Comparison of ENCODE assay signal across 7 cellular contexts in the genomic region with DNA sequence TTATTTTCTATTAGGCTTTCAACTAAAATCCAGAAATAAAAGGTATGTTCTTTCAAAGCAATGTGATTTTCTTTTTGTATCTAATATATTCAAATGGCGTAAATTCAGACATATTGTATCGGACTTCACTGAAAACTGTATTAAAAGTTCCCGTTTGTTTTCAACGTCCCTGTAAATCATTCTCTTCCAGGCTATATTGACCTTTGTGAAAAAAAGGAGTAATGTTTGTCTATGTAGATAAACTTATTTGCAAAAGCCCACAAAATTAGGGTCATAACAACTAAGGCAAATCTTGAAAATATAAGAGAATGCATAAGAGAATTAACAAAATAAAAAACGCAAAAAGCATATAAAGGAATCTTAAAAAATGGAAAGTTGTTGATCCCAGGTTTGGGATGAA.
"Had no signal": no experiment of that assay in that cellular context is flagged by ENCODE, and none has a peak within 500 bp of the region (broad histone marks: within the 10 kb centered on the region; RNA-seq: fewer than 3 reads in every experiment).

No MANE protein-coding gene starts in this region.

- DNase-seq: IMR-90, KBM-7 had no signal

- H3K4me3 ChIP-seq: K562 had no signal

- H3K27ac ChIP-seq: HL-60 had no signal

- H3K27me3 Mint-ChIP-seq: IgD-negative memory B cell had no signal

- FAIRE-seq: HepG2, HTR-8/SVneo, K562 had no signal

- H3K4me1 Mint-ChIP-seq: IgD-negative memory B cell had no signal

- H3K27ac Mint-ChIP-seq: IgD-negative memory B cell had no signal

- ATAC-seq: HepG2, K562 had no signal

- H3K36me3 Mint-ChIP-seq: IgD-negative memory B cell had no signal

- H3K4me3 Mint-ChIP-seq: IgD-negative memory B cell had no signal
